In the genomic region with DNA sequence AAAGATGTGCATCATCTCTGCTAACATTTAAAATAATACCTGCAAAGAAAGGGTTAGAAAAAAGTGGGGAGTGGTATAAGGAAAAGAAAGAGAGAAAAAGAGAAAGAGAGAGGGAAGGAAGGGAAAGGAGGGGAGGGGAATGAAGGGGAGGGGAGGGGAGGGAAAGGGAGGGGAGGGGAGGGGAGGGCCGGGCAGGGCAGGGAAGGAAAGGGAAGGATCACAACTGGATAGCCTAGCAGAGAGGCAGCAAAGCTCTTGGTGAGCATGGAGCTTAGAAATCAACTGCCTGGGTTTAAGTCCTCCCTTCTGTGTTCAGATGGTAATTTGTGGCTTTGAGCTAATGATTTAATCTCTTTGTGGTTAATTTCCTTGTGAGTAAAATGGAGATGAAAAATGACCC, we compare ENCODE assay signal across 2 cellular contexts.
TF ChIP-seq lines count a peak whose summit lies in the region.

No MANE protein-coding gene starts in this region.

TF ChIP-seq in GM23338, 12 proteins besides CTCF, POLR2A, EP300 and RAD21:
- TF ChIP-seq, protein P1, sequence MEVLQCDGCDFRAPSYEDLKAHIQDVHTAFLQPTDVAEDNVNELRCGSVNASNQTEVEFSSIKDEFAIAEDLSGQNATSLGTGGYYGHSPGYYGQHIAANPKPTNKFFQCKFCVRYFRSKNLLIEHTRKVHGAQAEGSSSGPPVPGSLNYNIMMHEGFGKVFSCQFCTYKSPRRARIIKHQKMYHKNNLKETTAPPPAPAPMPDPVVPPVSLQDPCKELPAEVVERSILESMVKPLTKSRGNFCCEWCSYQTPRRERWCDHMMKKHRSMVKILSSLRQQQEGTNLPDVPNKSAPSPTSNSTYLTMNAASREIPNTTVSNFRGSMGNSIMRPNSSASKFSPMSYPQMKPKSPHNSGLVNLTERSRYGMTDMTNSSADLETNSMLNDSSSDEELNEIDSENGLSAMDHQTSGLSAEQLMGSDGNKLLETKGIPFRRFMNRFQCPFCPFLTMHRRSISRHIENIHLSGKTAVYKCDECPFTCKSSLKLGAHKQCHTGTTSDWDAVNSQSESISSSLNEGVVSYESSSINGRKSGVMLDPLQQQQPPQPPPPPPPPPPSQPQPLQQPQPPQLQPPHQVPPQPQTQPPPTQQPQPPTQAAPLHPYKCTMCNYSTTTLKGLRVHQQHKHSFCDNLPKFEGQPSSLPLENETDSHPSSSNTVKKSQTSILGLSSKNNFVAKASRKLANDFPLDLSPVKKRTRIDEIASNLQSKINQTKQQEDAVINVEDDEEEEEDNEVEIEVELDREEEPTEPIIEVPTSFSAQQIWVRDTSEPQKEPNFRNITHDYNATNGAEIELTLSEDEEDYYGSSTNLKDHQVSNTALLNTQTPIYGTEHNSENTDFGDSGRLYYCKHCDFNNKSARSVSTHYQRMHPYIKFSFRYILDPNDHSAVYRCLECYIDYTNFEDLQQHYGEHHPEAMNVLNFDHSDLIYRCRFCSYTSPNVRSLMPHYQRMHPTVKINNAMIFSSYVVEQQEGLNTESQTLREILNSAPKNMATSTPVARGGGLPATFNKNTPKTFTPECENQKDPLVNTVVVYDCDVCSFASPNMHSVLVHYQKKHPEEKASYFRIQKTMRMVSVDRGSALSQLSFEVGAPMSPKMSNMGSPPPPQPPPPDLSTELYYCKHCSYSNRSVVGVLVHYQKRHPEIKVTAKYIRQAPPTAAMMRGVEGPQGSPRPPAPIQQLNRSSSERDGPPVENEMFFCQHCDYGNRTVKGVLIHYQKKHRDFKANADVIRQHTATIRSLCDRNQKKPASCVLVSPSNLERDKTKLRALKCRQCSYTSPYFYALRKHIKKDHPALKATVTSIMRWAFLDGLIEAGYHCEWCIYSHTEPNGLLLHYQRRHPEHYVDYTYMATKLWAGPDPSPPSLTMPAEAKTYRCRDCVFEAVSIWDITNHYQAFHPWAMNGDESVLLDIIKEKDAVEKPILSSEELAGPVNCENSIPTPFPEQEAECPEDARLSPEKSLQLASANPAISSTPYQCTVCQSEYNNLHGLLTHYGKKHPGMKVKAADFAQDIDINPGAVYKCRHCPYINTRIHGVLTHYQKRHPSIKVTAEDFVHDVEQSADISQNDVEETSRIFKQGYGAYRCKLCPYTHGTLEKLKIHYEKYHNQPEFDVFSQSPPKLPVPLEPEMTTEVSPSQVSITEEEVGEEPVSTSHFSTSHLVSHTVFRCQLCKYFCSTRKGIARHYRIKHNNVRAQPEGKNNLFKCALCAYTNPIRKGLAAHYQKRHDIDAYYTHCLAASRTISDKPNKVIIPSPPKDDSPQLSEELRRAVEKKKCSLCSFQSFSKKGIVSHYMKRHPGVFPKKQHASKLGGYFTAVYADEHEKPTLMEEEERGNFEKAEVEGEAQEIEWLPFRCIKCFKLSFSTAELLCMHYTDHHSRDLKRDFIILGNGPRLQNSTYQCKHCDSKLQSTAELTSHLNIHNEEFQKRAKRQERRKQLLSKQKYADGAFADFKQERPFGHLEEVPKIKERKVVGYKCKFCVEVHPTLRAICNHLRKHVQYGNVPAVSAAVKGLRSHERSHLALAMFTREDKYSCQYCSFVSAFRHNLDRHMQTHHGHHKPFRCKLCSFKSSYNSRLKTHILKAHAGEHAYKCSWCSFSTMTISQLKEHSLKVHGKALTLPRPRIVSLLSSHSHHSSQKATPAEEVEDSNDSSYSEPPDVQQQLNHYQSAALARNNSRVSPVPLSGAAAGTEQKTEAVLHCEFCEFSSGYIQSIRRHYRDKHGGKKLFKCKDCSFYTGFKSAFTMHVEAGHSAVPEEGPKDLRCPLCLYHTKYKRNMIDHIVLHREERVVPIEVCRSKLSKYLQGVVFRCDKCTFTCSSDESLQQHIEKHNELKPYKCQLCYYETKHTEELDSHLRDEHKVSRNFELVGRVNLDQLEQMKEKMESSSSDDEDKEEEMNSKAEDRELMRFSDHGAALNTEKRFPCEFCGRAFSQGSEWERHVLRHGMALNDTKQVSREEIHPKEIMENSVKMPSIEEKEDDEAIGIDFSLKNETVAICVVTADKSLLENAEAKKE (CRISPR knock-in tag; IDR thresholded peaks at IDR 0.05) = no peak
- no peak for TF ChIP-seq ZNF331 (CRISPR knock-in tag; IDR thresholded peaks at IDR 0.05; ENCODE audit: low read depth)
- no peak for TF ChIP-seq JUNB (IDR thresholded peaks at IDR 0.05; ENCODE audit: unreplicated experiment)
- TF ChIP-seq CREB1 (CRISPR knock-in tag; IDR thresholded peaks at IDR 0.05; ENCODE audit: low read depth) = no peak
- TF ChIP-seq NANOG (IDR thresholded peaks at IDR 0.05; ENCODE audit: borderline replicate concordance) = no peak

TF ChIP-seq in WTC11, 78 proteins besides CTCF, POLR2A, EP300 and RAD21 (continued from another document):
- TF ChIP-seq, protein P2, sequence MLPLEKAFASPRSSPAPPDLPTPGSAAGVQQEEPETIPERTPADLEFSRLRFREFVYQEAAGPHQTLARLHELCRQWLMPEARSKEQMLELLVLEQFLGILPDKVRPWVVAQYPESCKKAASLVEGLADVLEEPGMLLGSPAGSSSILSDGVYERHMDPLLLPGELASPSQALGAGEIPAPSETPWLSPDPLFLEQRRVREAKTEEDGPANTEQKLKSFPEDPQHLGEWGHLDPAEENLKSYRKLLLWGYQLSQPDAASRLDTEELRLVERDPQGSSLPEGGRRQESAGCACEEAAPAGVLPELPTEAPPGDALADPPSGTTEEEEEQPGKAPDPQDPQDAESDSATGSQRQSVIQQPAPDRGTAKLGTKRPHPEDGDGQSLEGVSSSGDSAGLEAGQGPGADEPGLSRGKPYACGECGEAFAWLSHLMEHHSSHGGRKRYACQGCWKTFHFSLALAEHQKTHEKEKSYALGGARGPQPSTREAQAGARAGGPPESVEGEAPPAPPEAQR (CRISPR knock-in tag; IDR thresholded peaks at IDR 0.05) = no peak
- no peak for TF ChIP-seq ZNF232 (CRISPR knock-in tag; IDR thresholded peaks at IDR 0.05)
- no peak for TF ChIP-seq SP1 (CRISPR knock-in tag; conservative IDR thresholded peaks at IDR 0.05)
- no peak for TF ChIP-seq ZNF423 (CRISPR knock-in tag; IDR thresholded peaks at IDR 0.05)
